Comparison of ENCODE assay signal across 11 cellular contexts in the genomic region with DNA sequence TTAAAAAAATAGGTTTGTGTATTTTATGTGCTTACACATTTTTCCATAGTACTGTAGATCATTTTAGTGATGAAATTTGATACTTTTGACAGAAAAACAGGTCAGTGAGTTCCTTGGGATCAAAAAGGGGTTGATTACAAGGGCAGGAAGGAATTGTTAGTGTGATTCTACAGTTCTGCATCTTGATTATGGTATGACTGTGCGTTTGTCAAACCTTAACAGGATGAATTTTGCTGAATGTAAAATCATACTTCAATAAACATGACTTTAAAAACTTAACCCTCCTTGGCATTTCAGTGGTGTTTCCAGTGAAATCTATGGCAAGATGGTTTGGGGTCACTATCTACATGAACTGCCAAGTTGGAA. TPM values are rescaled to one million over a fixed set of nuclear protein-coding genes. Genes with fewer than 3 reads are reported as not detected.
DNase-seq lines count a peak whose midpoint lies in the region; TF ChIP-seq lines count a peak whose summit lies in the region.
"Had no signal": no experiment of that assay in that cellular context is flagged by ENCODE, and none has a peak within 500 bp of the region (broad histone marks: within the 10 kb centered on the region; RNA-seq: fewer than 3 reads in every experiment).

No MANE protein-coding gene starts in this region.

- peaks cover 50% of the 10 kb centered on the region for H3K4me1 Mint-ChIP-seq in chondrocyte (ENCODE audit: low read depth)

- H3K9me3 ChIP-seq in HUES48 (ENCODE audit: control insufficient read depth, insufficient read depth, low read length) = no peaks in the 10 kb centered on the region
- H3K9me3 ChIP-seq in skeletal muscle tissue (ENCODE audit: control insufficient read depth in 3 of 3, low read length in 3 of 3) = no peaks in the 10 kb centered on the region
- H3K9me3 ChIP-seq in tibial nerve = no peaks in the 10 kb centered on the region
- H3K9me3 ChIP-seq in thyroid gland = no peaks in the 10 kb centered on the region
- H3K9me3 ChIP-seq: testis had no signal

- no peaks in the 10 kb centered on the region for H3K9me3 Mint-ChIP-seq in chondrocyte (ENCODE audit: low read depth)

- no peaks in the 10 kb centered on the region for H3K27me3 Mint-ChIP-seq in chondrocyte (ENCODE audit: low read depth)

- TF ChIP-seq EP300 in tibial nerve (IDR thresholded peaks at IDR 0.05) = no peak

- peaks cover 57% of the 10 kb centered on the region for H3K36me3 ChIP-seq in HUES48 (ENCODE audit: control insufficient read depth, insufficient read depth, low read length)
- H3K36me3 ChIP-seq in skeletal muscle tissue (ENCODE audit: control insufficient read depth in 3 of 3, insufficient read depth in 3 of 3, low read length in 3 of 3) = peaks cover 2 to 14% (median 13%) of the 10 kb centered on the region in 3 donors
- peaks cover 0 to 13% (median 0%) of the 10 kb centered on the region in 3 donors for H3K36me3 ChIP-seq in tibial nerve
- no peaks in the 10 kb centered on the region for H3K36me3 ChIP-seq in thyroid gland

- no peaks in the 10 kb centered on the region for H3K27me3 ChIP-seq in HUES48 (ENCODE audit: control insufficient read depth, insufficient read depth, low read length)
- no peaks in the 10 kb centered on the region for H3K27me3 ChIP-seq in skeletal muscle tissue (ENCODE audit: control insufficient read depth in 3 of 3, insufficient read depth in 3 of 3, low read length in 3 of 3)
- no peaks in the 10 kb centered on the region for H3K27me3 ChIP-seq in tibial nerve
- H3K27me3 ChIP-seq in thyroid gland = no peaks in the 10 kb centered on the region
- H3K27me3 ChIP-seq: testis had no signal

- WGBS in tibial nerve, 2 donors = 85 to 88% methylated on average over 1 of the region's 1 CpG
- 80 to 85% methylated on average over 1 of the region's 1 CpG for WGBS in thyroid gland, 2 donors

- no peaks in the 10 kb centered on the region for H3K36me3 Mint-ChIP-seq in chondrocyte (ENCODE audit: low read depth)
- H3K36me3 Mint-ChIP-seq: brain had no signal

- TF ChIP-seq CTCF in RWPE1 (conservative IDR thresholded peaks at IDR 0.05; ENCODE audit: low read depth) (no peak), chondrocyte (IDR thresholded peaks at IDR 0.05) (no peak), tibial nerve (IDR thresholded peaks at IDR 0.05) (no peak), thyroid gland (IDR thresholded peaks at IDR 0.05) (no peak)

- H3K4me1 ChIP-seq in HUES48 (ENCODE audit: control insufficient read depth, insufficient read depth, low read length) (peaks cover 30% of the 10 kb centered on the region), skeletal muscle tissue (ENCODE audit: control insufficient read depth in 3 of 3, insufficient read depth in 3 of 3, low read length in 3 of 3) (peaks cover 35 to 38% (median 36%) of the 10 kb centered on the region in 3 donors), tibial nerve (peaks cover 0 to 55% (median 24%) of the 10 kb centered on the region in 4 donors), thyroid gland (peaks cover 4 to 11% of the 10 kb centered on the region in 2 donors)

- intact Hi-C loops in thyroid gland (cut with DNase I) = no loop called here

- POLR2A ChIA-PET in RWPE1 (lab: Yijun Ruan, JAX; ENCODE audit: low non-redundant PET) = no interaction called here

- H3K27ac Mint-ChIP-seq in chondrocyte (ENCODE audit: unreplicated experiment) = peak overlapping the region; percentile 83
- H3K27ac Mint-ChIP-seq: brain had no signal

- peak overlapping the region; percentile 67 for H3K27ac ChIP-seq in HUES48 (ENCODE audit: low read depth, low read length)
- peak overlapping the region; percentile 96 for H3K27ac ChIP-seq in RWPE1
- H3K27ac ChIP-seq in skeletal muscle tissue (ENCODE audit: low read depth, low read length) = peak overlapping the region; percentile 69
- H3K27ac ChIP-seq in tibial nerve = peak overlapping the region in 2 of 4 donors; percentile 70 to 77
- no peak overlapping the region for H3K27ac ChIP-seq in thyroid gland
- H3K27ac ChIP-seq: testis had no signal

- H3K9ac ChIP-seq in HUES48 (ENCODE audit: low read depth, low read length) (no peak overlapping the region; the same call in 1 of the 2 replicates), skeletal muscle tissue (ENCODE audit: low read depth in 1 of 3, low read length in 3 of 3) (no peak overlapping the region)

- DNase-seq in RWPE1 (ENCODE audit: low spot score) (no peak), chondrocyte (ENCODE audit: low spot score) (no peak), hippocampal formation (lab: John Stamatoyannopoulos, UW) (no peak), tibial nerve (ENCODE audit: low spot score in 2 of 2) (no peak), thyroid gland (no peak)
- DNase-seq: COR-L47, NCI-H2081 treated with DMSO at 0.1 percent for 48 hours, testis had no signal

- CTCF ChIA-PET in RWPE1 (lab: Yijun Ruan, JAX) = no interaction called here

- TF ChIP-seq POLR2A in tibial nerve (IDR thresholded peaks at IDR 0.05) = no peak
- TF ChIP-seq POLR2A in thyroid gland (IDR thresholded peaks at IDR 0.05) = no peak

- H3K4me3 ChIP-seq in HUES48 (ENCODE audit: low read depth, low read length) (no peak overlapping the region), skeletal muscle tissue (ENCODE audit: low read length in 3 of 3) (no peak overlapping the region), tibial nerve (no peak overlapping the region), thyroid gland (replicated peaks in 1 of 3) (no peak overlapping the region)
- H3K4me3 ChIP-seq: testis had no signal

- H3K4me3 Mint-ChIP-seq in chondrocyte (ENCODE audit: unreplicated experiment) = no peak overlapping the region
- H3K4me3 Mint-ChIP-seq: brain had no signal

RNA-seq across cellular contexts. Expression of a gene that starts 35.6 kb away (rescaled TPM):
- total RNA-seq in chondrocyte (213 to 269 TPM (median 240 TPM) in 3 replicates), skeletal muscle tissue (414 TPM), tibial nerve (100 to 1,000 TPM; 133 to 211 (median 177) TPM), thyroid gland (100 to 1,000 TPM in 3 of 4 donors, 10 to 100 TPM in 1; 94.8 to 312 (median 154) TPM)

Comparison
In these comparisons a context has a peak if more than half of its experiments do, and no peak if none do; other contexts are left out.
1. H3K27ac ChIP-seq: peak in HUES48 (single experiment), RWPE1 (single experiment) and skeletal muscle tissue (single experiment); none in thyroid gland (0 of 3).